1 cellular context compared by ENCODE assay signal in genomic region chr1:243926803-243927245, GRCh38.
A peak's percentile ranks its signal among the peaks of the same experiment; 100 is the strongest.
TF ChIP-seq lines count a peak whose summit lies in the region.

No MANE protein-coding gene starts in this region.

TF ChIP-seq in SK-N-SH, 30 proteins besides CTCF, POLR2A, EP300 and RAD21 (continued from another document):
- no peak for TF ChIP-seq SIN3A (IDR thresholded peaks at IDR 0.05; ENCODE audit: borderline replicate concordance, low read depth, low read length)
- TF ChIP-seq MXI1 (IDR thresholded peaks at IDR 0.05; ENCODE audit: low read depth, low read length), result no peak
- TF ChIP-seq PBX3 (IDR thresholded peaks at IDR 0.05), result peak; percentile 57
- TF ChIP-seq EZH2phosphoT487 (IDR thresholded peaks at IDR 0.05; ENCODE audit: borderline replicate concordance, low read depth), result no peak
- TF ChIP-seq REST (IDR thresholded peaks at IDR 0.05; ENCODE audit: low read depth, low read length), result no peak
- peak; percentile 93 for TF ChIP-seq TEAD4 (IDR thresholded peaks at IDR 0.05; ENCODE audit: borderline replicate concordance, insufficient read depth)
- TF ChIP-seq GATA2 (CRISPR knock-in tag; IDR thresholded peaks at IDR 0.05), result no peak
- TF ChIP-seq RCOR1 (IDR thresholded peaks at IDR 0.05; ENCODE audit: low read length), result no peak
- peak; percentile 95 for TF ChIP-seq JUND (IDR thresholded peaks at IDR 0.05)
- no peak for TF ChIP-seq YY1 (IDR thresholded peaks at IDR 0.05; ENCODE audit: low read depth)
- no peak for TF ChIP-seq RFX5 (IDR thresholded peaks at IDR 0.05; ENCODE audit: low read length)
- TF ChIP-seq ZBTB33 (IDR thresholded peaks at IDR 0.05; ENCODE audit: borderline replicate concordance, low read depth), result no peak
- no peak for TF ChIP-seq SMC3 (IDR thresholded peaks at IDR 0.05; ENCODE audit: low read depth, low read length)
- TF ChIP-seq MEF2A (IDR thresholded peaks at IDR 0.05; ENCODE audit: borderline replicate concordance, low read depth), result no peak
- TF ChIP-seq NFIC (IDR thresholded peaks at IDR 0.05; ENCODE audit: borderline replicate concordance), result peak; percentile 75
